Comparison of ENCODE assay signal across 9 cellular contexts in the genomic region with DNA sequence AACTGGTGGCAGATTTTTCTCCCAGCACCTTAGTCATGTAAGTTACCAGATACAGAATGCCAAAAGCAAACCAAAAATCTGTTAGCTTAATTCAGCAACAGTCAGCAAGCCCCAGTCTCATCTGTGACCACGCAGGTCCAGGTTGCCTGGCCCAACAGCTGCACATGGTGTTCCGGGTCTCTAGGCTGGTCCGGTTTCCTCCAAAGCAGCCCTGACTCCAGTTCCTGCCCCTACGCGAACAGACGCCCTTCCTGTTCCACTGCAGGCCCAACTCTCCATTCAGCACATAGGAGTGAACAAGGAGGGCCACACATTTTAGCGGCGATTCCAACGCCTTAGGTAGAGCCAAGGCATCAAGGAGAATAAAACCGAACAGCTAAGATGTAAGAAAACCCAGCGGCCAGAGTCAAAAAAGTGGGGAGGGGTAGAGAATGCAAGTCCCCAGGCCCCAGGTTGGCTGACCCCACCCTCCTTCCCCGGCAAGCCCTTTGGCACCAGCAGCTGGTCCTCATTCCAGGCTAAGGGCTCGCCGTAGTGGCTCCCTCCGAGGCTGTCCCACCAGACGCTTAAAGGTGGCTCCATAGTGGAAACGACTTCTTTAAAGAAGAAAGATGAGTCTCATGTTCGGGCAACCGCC. TPM values are rescaled to one million over a fixed set of nuclear protein-coding genes. Genes with fewer than 3 reads are reported as not detected.
A peak's percentile ranks its signal among the peaks of the same experiment; 100 is the strongest.
DNase-seq lines count a peak whose midpoint lies in the region; ATAC-seq and TF ChIP-seq lines count a peak whose summit lies in the region.
"Had no signal": no experiment of that assay in that cellular context is flagged by ENCODE, and none has a peak within 500 bp of the region (broad histone marks: within the 10 kb centered on the region; RNA-seq: fewer than 3 reads in every experiment).

No MANE protein-coding gene starts in this region.

- peak overlapping the region; percentile 77 for H3K9ac ChIP-seq in SU-DHL-6 (ENCODE audit: low read length)

- peak overlapping the region; percentile 84 for H3K4me2 ChIP-seq in SU-DHL-6 (ENCODE audit: low read depth, low read length, poor library complexity, severe bottlenecking)

- H3K27me3 ChIP-seq in SU-DHL-6 (ENCODE audit: low read length), result no peaks in the 10 kb centered on the region
- H3K27me3 ChIP-seq: adrenal gland had no signal

- H3K36me3 ChIP-seq in SU-DHL-6 (ENCODE audit: low read length), result no peaks in the 10 kb centered on the region
- H3K36me3 ChIP-seq: adrenal gland had no signal

- DNase-seq in GM12865 (ENCODE audit: low read depth) (no peak), fibroblast of the aortic adventitia (ENCODE audit: low read depth) (no peak), retinal pigment epithelial cell (ENCODE audit: low read depth) (no peak), GM20000 (ENCODE audit: low spot score) (no peak)
- no peak for DNase-seq in stimulated activated CD4-positive, alpha-beta T cell treated with anti-CD3 and anti-CD28 coated beads, Interleukin-15, amount 100 ng/mL, for 24 hours

- no peaks in the 10 kb centered on the region for H3F3A ChIP-seq in SU-DHL-6 (ENCODE audit: insufficient read depth)

- no peak overlapping the region for H3K27ac ChIP-seq in SU-DHL-6 (ENCODE audit: low read depth, low read length)

- no peaks in the 10 kb centered on the region for H4K20me1 ChIP-seq in SU-DHL-6 (ENCODE audit: low read depth, low read length)

- no peak overlapping the region for H2AFZ ChIP-seq in SU-DHL-6 (ENCODE audit: low read depth, low read length, severe bottlenecking)

- H3K4me3 ChIP-seq in GM12865 (ENCODE audit: low read depth, low read length) (peak overlapping the region; percentile 85), SU-DHL-6 (ENCODE audit: insufficient read depth, low read length, poor library complexity, severe bottlenecking) (peak overlapping the region; percentile 95), fibroblast of the aortic adventitia (ENCODE audit: low read depth, low read length) (peak overlapping the region; percentile 79), retinal pigment epithelial cell (ENCODE audit: low read length) (peak overlapping the region; percentile 73)

- H3K9me3 ChIP-seq in SU-DHL-6 (ENCODE audit: insufficient read depth, low read length), result no peaks in the 10 kb centered on the region
- H3K9me3 ChIP-seq: adrenal gland had no signal

- ATAC-seq in GM19452 (IDR thresholded peaks at IDR 0.05; ENCODE audit: unreplicated experiment) (no peak), GM21717 (IDR thresholded peaks at IDR 0.05; ENCODE audit: unreplicated experiment) (no peak)

- no peaks in the 10 kb centered on the region for H3K9me2 ChIP-seq in SU-DHL-6 (replicated peaks; ENCODE audit: insufficient read depth, low read length)

- peaks cover 13% of the 10 kb centered on the region for H3K79me2 ChIP-seq in SU-DHL-6 (ENCODE audit: insufficient read depth, low read length)

- TF ChIP-seq CTCF in GM12865 (IDR thresholded peaks at IDR 0.05; ENCODE audit: insufficient read depth, low read depth, low read length, missing control alignments) (no peak), SU-DHL-6 (IDR thresholded peaks at IDR 0.05; ENCODE audit: insufficient read depth, low read length, poor library complexity, severe bottlenecking) (no peak), fibroblast of the aortic adventitia (IDR thresholded peaks at IDR 0.05; ENCODE audit: insufficient read depth, low read length) (no peak), retinal pigment epithelial cell (conservative IDR thresholded peaks at IDR 0.05; ENCODE audit: low read depth, low read length) (no peak), GM20000 (IDR thresholded peaks at IDR 0.05; ENCODE audit: extremely low read depth, missing control alignments) (no peak)

RNA-seq across cellular contexts. Expression of gene STK25, which starts 1.5 kb away (rescaled TPM):
- total RNA-seq in fibroblast of the aortic adventitia (ENCODE audit: low replicate concordance), result 143 TPM in 2 replicates

RNA-seq across cellular contexts. Expression of gene BOK, which starts 51.6 kb away (rescaled TPM):
- total RNA-seq in fibroblast of the aortic adventitia (ENCODE audit: low replicate concordance), result 15.3 and 21.4 TPM in 2 replicates
